ENCODE assay signal across 10 cellular contexts in the genomic region with DNA sequence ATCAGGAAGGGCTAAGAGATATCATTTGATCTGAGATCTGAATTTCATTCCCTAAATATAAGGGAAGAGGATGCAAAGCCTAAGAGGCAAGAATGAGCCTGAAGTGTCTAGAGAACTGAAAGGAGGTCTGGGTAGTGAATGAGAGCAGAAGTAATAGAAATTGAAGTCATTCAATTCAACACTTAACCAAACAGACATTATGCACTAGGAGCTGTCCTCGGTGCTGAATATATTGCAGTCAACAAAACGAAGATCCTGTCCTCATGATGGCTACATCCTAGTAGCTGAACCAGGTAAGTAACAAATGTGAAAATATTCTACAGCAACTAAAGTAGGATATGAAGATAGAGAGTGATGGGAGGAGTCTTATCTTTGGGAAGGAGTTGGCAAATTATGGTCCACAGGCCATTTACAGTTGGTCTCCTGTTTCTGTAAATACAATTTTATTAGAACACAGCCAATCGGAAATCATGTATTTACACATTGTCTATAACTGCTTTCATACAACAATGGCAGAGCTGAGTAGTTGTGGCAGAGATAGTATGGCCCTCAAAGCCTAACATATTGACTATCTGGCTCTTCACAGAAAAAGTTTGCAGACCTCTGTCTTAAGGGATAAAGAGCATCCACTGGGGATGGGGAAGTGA.
A peak's percentile ranks its signal among the peaks of the same experiment; 100 is the strongest.
DNase-seq lines count a peak whose midpoint lies in the region; ATAC-seq and TF ChIP-seq lines count a peak whose summit lies in the region.
"Had no signal": no experiment of that assay in that cellular context is flagged by ENCODE, and none has a peak within 500 bp of the region (broad histone marks: within the 10 kb centered on the region; RNA-seq: fewer than 3 reads in every experiment).

No MANE protein-coding gene starts in this region.

- H3T11ph ChIP-seq in H9 (ENCODE audit: low read length) = no peak overlapping the region

- no peaks in the 10 kb centered on the region for H3K36me3 ChIP-seq in fibroblast of lung (ENCODE audit: control insufficient read depth, insufficient read depth, low read length)
- H3K36me3 ChIP-seq in testis (ENCODE audit: low read depth, missing control alignments) = no peaks in the 10 kb centered on the region
- H3K36me3 ChIP-seq in osteoblast (ENCODE audit: insufficient read depth, low read length) = no peaks in the 10 kb centered on the region

- H3K23me2 ChIP-seq in H9 (ENCODE audit: insufficient read length, low read depth, low read length, poor library complexity, severe bottlenecking) = no peaks in the 10 kb centered on the region

- H3K79me2 ChIP-seq in fibroblast of lung (ENCODE audit: control insufficient read depth, insufficient read depth, low read length) = no peaks in the 10 kb centered on the region
- no peaks in the 10 kb centered on the region for H3K79me2 ChIP-seq in osteoblast (ENCODE audit: insufficient read depth, low read length)
- no peaks in the 10 kb centered on the region for H3K79me2 ChIP-seq in H9 (ENCODE audit: insufficient read depth, low read length)

- no peaks in the 10 kb centered on the region for H3K4me1 ChIP-seq in fibroblast of lung (ENCODE audit: control insufficient read depth, extremely low read depth, insufficient read depth, low read length)
- no peaks in the 10 kb centered on the region for H3K4me1 ChIP-seq in testis
- H3K4me1 ChIP-seq in osteoblast (ENCODE audit: insufficient read depth, low read length) = no peaks in the 10 kb centered on the region
- no peaks in the 10 kb centered on the region for H3K4me1 ChIP-seq in H9 (ENCODE audit: insufficient read depth, low read length)

- H3K4ac ChIP-seq in H9 (ENCODE audit: low read depth, low read length) = no peak overlapping the region

- no peak overlapping the region for H2AK5ac ChIP-seq in H9 (ENCODE audit: insufficient read length, low read length)

- peaks cover 8% of the 10 kb centered on the region for H3K9me3 Mint-ChIP-seq in activated CD4-positive, alpha-beta T cell treated with anti-CD3 and anti-CD28 coated beads, Interleukin-2, amount 10 ng/mL, durations not matched to agents 24 days and 14 days
- H3K9me3 Mint-ChIP-seq in H9 = no peaks in the 10 kb centered on the region

- no peak overlapping the region for H3K4me3 Mint-ChIP-seq in activated CD4-positive, alpha-beta T cell treated with anti-CD3 and anti-CD28 coated beads, Interleukin-2, amount 10 ng/mL, durations not matched to agents 24 days and 14 days
- no peak overlapping the region for H3K4me3 Mint-ChIP-seq in H9

- no peak overlapping the region for H3K27ac ChIP-seq in fibroblast of lung (ENCODE audit: insufficient read depth, low read length)
- H3K27ac ChIP-seq in testis = no peak overlapping the region
- no peak overlapping the region for H3K27ac ChIP-seq in osteoblast (ENCODE audit: low read depth, low read length)
- no peak overlapping the region for H3K27ac ChIP-seq in H9 (ENCODE audit: insufficient read length, low read depth, low read length)
- H3K27ac ChIP-seq: C4-2B had no signal

- intact Hi-C loops in activated CD4-positive, alpha-beta T cell treated with anti-CD3 and anti-CD28 coated beads, Interleukin-2, amount 10 ng/mL, durations not matched to agents 24 days and 14 days (cut with micrococcal nuclease) = no loop called here
- intact Hi-C loops in testis (cut with DNase I; ENCODE audit: low total_unique reads) = no loop called here

- H2BK5ac ChIP-seq in H9 (ENCODE audit: insufficient read length, low read length) = no peak overlapping the region

- H2BK120ac ChIP-seq in H9 (ENCODE audit: low read depth, low read length, poor library complexity, severe bottlenecking) = no peak overlapping the region

- H3K4me1 Mint-ChIP-seq in activated CD4-positive, alpha-beta T cell treated with anti-CD3 and anti-CD28 coated beads, Interleukin-2, amount 10 ng/mL, durations not matched to agents 24 days and 14 days = no peaks in the 10 kb centered on the region
- peaks cover 7 to 10% of the 10 kb centered on the region in 2 experiments for H3K4me1 Mint-ChIP-seq in H9

- TF ChIP-seq POLR2A in testis (IDR thresholded peaks at IDR 0.05) = no peak

- H3K9me3 ChIP-seq in fibroblast of lung (ENCODE audit: control insufficient read depth, insufficient read depth, low read depth, low read length) (no peaks in the 10 kb centered on the region), testis (no peaks in the 10 kb centered on the region), osteoblast (ENCODE audit: low read depth, low read length) (no peaks in the 10 kb centered on the region), H9 (ENCODE audit: control insufficient read depth, low read depth, low read length) (no peaks in the 10 kb centered on the region)

- WGBS in testis, 2 donors = 21 to 23% methylated on average over 3 of the region's 3 CpGs
- no CpG with 5 or more reads among the region's 3 CpGs for WGBS in H9 (ENCODE audit: extremely low coverage, insufficient read length, low lambda C conversion rate)

- ATAC-seq in HG02623 (IDR thresholded peaks at IDR 0.05; ENCODE audit: unreplicated experiment) = no peak

- H4K5ac ChIP-seq in H9 (ENCODE audit: insufficient read length, low read depth, low read length) = no peak overlapping the region

- no peak for TF ChIP-seq CTCF in fibroblast of lung (conservative IDR thresholded peaks at IDR 0.05 in 1 of 2, IDR thresholded peaks at IDR 0.05 in 1 of 2; ENCODE audit: low read depth in 1 of 2, low read length in 2 of 2)
- TF ChIP-seq CTCF in testis (IDR thresholded peaks at IDR 0.05) = no peak
- TF ChIP-seq CTCF in osteoblast (IDR thresholded peaks at IDR 0.05; ENCODE audit: extremely low read depth, low read depth, low read length) = no peak
- TF ChIP-seq CTCF in H9 (conservative IDR thresholded peaks at IDR 0.05) = no peak

- H2AFZ ChIP-seq in fibroblast of lung (ENCODE audit: low read length) = no peak overlapping the region
- H2AFZ ChIP-seq in osteoblast (ENCODE audit: low read length) = no peak overlapping the region
- no peak overlapping the region for H2AFZ ChIP-seq in H9 (ENCODE audit: low read length)

- H3K27me3 Mint-ChIP-seq in activated CD4-positive, alpha-beta T cell treated with anti-CD3 and anti-CD28 coated beads, Interleukin-2, amount 10 ng/mL, durations not matched to agents 24 days and 14 days = no peaks in the 10 kb centered on the region
- no peaks in the 10 kb centered on the region for H3K27me3 Mint-ChIP-seq in H9 (ENCODE audit: low read depth)

- H3K27me3 ChIP-seq in fibroblast of lung (ENCODE audit: control insufficient read depth, insufficient read depth, low read length) (no peaks in the 10 kb centered on the region), testis (no peaks in the 10 kb centered on the region), osteoblast (ENCODE audit: insufficient read depth, low read length) (no peaks in the 10 kb centered on the region), H9 (ENCODE audit: insufficient read depth, low read length) (no peaks in the 10 kb centered on the region)

- H3K9ac ChIP-seq in fibroblast of lung (ENCODE audit: insufficient read depth, low read length) (no peak overlapping the region), H9 (ENCODE audit: extremely low read depth, insufficient read length, low read length) (no peak overlapping the region)

- no peak overlapping the region for H3K27ac Mint-ChIP-seq in activated CD4-positive, alpha-beta T cell treated with anti-CD3 and anti-CD28 coated beads, Interleukin-2, amount 10 ng/mL, durations not matched to agents 24 days and 14 days
- H3K27ac Mint-ChIP-seq in H9 = no peak overlapping the region

- H3K4me3 ChIP-seq in fibroblast of lung (replicated peaks in 1 of 4; ENCODE audit: control extremely low read depth in 1 of 4, insufficient read depth in 1 of 4, low read depth in 3 of 4, low read length in 4 of 4) = no peak overlapping the region
- H3K4me3 ChIP-seq in testis = no peak overlapping the region
- H3K4me3 ChIP-seq in osteoblast (ENCODE audit: insufficient read depth, low read length) = no peak overlapping the region

- H2BK20ac ChIP-seq in H9 (ENCODE audit: low read depth, low read length, poor library complexity, severe bottlenecking) = no peak overlapping the region

- H4K8ac ChIP-seq in H9 (replicated peaks; ENCODE audit: insufficient read length, low read depth, low read length) = no peak overlapping the region

- no peaks in the 10 kb centered on the region for H3K36me3 Mint-ChIP-seq in activated CD4-positive, alpha-beta T cell treated with anti-CD3 and anti-CD28 coated beads, Interleukin-2, amount 10 ng/mL, durations not matched to agents 24 days and 14 days (ENCODE audit: low read depth)
- 0 out of 7 replicates have a peak, but pooled peaks cover 0 to 2% (median 0%) of the 10 kb centered on the region in 3 experiments for H3K36me3 Mint-ChIP-seq in H9 (ENCODE audit: insufficient read depth in 1 of 3, low read depth in 3 of 3)

- H3K4me2 ChIP-seq in fibroblast of lung (ENCODE audit: extremely low read depth, insufficient read depth, low read length) = no peak overlapping the region
- H3K4me2 ChIP-seq in osteoblast (ENCODE audit: insufficient read depth, low read length) = no peak overlapping the region
- H3K4me2 ChIP-seq in H9 (ENCODE audit: insufficient read depth, insufficient read length, low read length) = no peak overlapping the region

- DNase-seq in activated CD4-positive, alpha-beta T cell treated with anti-CD3 and anti-CD28 coated beads, Interleukin-2, amount 10 ng/mL, durations not matched to agents 24 days and 14 days = peak; percentile 72
- DNase-seq in activated CD4-positive, alpha-beta T cell treated with anti-CD3 and anti-CD28 coated beads, Interleukin-2, amount 50 U/mL, for 4 hours = no peak
- DNase-seq in RKO (ENCODE audit: low spot score) = peak; percentile 60
- peak; percentile 56 to 59 for DNase-seq in fibroblast of lung (ENCODE audit: low read depth in 2 of 2)
- peak; percentile 34 for DNase-seq in testis
- no peak for DNase-seq in osteoblast (ENCODE audit: insufficient read length, low spot score, missing footprints)
- no peak for DNase-seq in H9
- DNase-seq: stimulated activated CD4-positive, alpha-beta T cell treated with anti-CD3 and anti-CD28 coated beads, Interleukin-4, amount 100 ng/mL, for 1 hour had no signal

- no peak overlapping the region for H3K14ac ChIP-seq in H9 (ENCODE audit: insufficient read depth, low read length)

- H3K23ac ChIP-seq in H9 (ENCODE audit: insufficient read length, low read depth, low read length) = no peak overlapping the region

- no peaks in the 10 kb centered on the region for H4K20me1 ChIP-seq in fibroblast of lung (ENCODE audit: control insufficient read depth, extremely low read depth, insufficient read depth, low read length)
- H4K20me1 ChIP-seq in osteoblast (ENCODE audit: insufficient read depth, low read length) = no peaks in the 10 kb centered on the region
- H4K20me1 ChIP-seq in H9 (ENCODE audit: control insufficient read depth, insufficient read depth, insufficient read length) = no peaks in the 10 kb centered on the region

- H3K56ac ChIP-seq in H9 (ENCODE audit: insufficient read length, low read depth, low read length) = no peak overlapping the region

- H3K79me1 ChIP-seq in H9 (ENCODE audit: insufficient read depth, low read depth, low read length, poor library complexity, severe bottlenecking) = no peaks in the 10 kb centered on the region

- no peak overlapping the region for H3K18ac ChIP-seq in H9 (ENCODE audit: insufficient read length, low read depth, low read length)

- no peak overlapping the region for H2BK12ac ChIP-seq in H9 (ENCODE audit: insufficient read length, low read depth, low read length)

- no peak overlapping the region for H2BK15ac ChIP-seq in H9 (ENCODE audit: low read depth, low read length)

- no peak overlapping the region for H4K91ac ChIP-seq in H9 (ENCODE audit: insufficient read length, low read depth, low read length)

Comparison
In these comparisons a context has a peak if more than half of its experiments do, and no peak if none do; other contexts are left out.
1. DNase-seq: peak in activated CD4-positive, alpha-beta T cell treated with anti-CD3 and anti-CD28 coated beads, Interleukin-2, amount 10 ng/mL, durations not matched to agents 24 days and 14 days (single experiment), RKO (single experiment), fibroblast of lung (2 of 2) and testis (single experiment); none in activated CD4-positive, alpha-beta T cell treated with anti-CD3 and anti-CD28 coated beads, Interleukin-2, amount 50 U/mL, for 4 hours (0 of 2), osteoblast (single experiment) and H9 (single experiment).